10 cellular contexts compared by ENCODE assay signal in the genomic region with DNA sequence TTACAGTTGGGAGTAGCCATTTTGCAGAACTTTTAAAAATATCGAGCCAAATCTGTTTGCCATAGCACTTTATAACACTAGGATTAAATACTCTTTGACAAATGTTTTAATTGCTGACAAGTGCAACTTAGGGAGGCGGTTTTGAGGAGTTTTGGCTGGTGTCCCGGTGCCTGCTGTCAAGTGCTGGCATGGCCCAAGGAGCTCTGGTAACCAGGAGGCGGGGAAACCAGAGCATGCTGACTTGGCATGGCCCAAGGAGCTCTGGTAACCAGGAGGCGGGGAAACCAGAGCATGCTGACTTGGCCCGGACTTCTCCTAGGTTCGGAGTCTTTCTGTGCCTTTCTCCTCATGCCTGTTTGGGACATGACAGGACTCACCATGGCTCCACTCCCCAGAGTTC. TPM values are rescaled to one million over a fixed set of nuclear protein-coding genes. Genes with fewer than 3 reads are reported as not detected.
A peak's percentile ranks its signal among the peaks of the same experiment; 100 is the strongest.
DNase-seq lines count a peak whose midpoint lies in the region; ATAC-seq and TF ChIP-seq lines count a peak whose summit lies in the region.
"Had no signal": no experiment of that assay in that cellular context is flagged by ENCODE, and none has a peak within 500 bp of the region (broad histone marks: within the 10 kb centered on the region; RNA-seq: fewer than 3 reads in every experiment).

No MANE protein-coding gene starts in this region.

- 20 to 25% methylated on average over 7 of the region's 7 CpGs for WGBS in lower leg skin, 2 donors
- WGBS in transverse colon (ENCODE audit: low coverage in 1 of 2), 2 donors = 0 to 38% methylated on average over 1 to 7 of the region's 7 CpGs

- no peak for ATAC-seq in GM21717 (IDR thresholded peaks at IDR 0.05; ENCODE audit: unreplicated experiment)

- H3K27ac ChIP-seq in dorsolateral prefrontal cortex = no peak overlapping the region
- no peak overlapping the region for H3K27ac ChIP-seq in transverse colon
- no peak overlapping the region for H3K27ac ChIP-seq in effector memory CD4-positive, alpha-beta T cell (ENCODE audit: insufficient read depth, low read length, poor library complexity, severe bottlenecking)

- H3K4me1 ChIP-seq in transverse colon = no peaks in the 10 kb centered on the region
- no peaks in the 10 kb centered on the region for H3K4me1 ChIP-seq in effector memory CD4-positive, alpha-beta T cell (ENCODE audit: control insufficient read depth, insufficient read depth, low read length, poor library complexity, severe bottlenecking)

- H3K36me3 ChIP-seq in transverse colon = no peaks in the 10 kb centered on the region
- no peaks in the 10 kb centered on the region for H3K36me3 ChIP-seq in effector memory CD4-positive, alpha-beta T cell (ENCODE audit: control insufficient read depth, insufficient read depth, low read length)

- TF ChIP-seq CTCF in dorsolateral prefrontal cortex (IDR thresholded peaks at IDR 0.05 in 54 of 56, conservative IDR thresholded peaks at IDR 0.05 in 2 of 56; ENCODE audit: low read depth in 1 of 56, partially characterized antibody in 56 of 56) = no peak
- TF ChIP-seq CTCF in lower leg skin (IDR thresholded peaks at IDR 0.05) = no peak
- no peak for TF ChIP-seq CTCF in transverse colon (IDR thresholded peaks at IDR 0.05)

- in situ Hi-C loops in transverse colon (cut with MboI; ENCODE audit: low pct_ligation_motif_present in 1 of 4, low pct_unique_long_range_greater_than_20kb in 1 of 4, low sequenced_read_pairs in 3 of 4) = loop anchor here (5.0 to 25.0 kb wide), 6 partner anchors 358 to 1185 kb away; partner anchors contain the start of gene CXCL12 (in 2 of the 4)

- H3K4me3 ChIP-seq in dorsolateral prefrontal cortex (no peak overlapping the region), lower leg skin (ENCODE audit: low read depth, poor library complexity, severe bottlenecking) (no peak overlapping the region), transverse colon (no peak overlapping the region)
- no peak overlapping the region for H3K4me3 ChIP-seq in effector memory CD4-positive, alpha-beta T cell (ENCODE audit: insufficient read depth, low read depth, low read length, poor library complexity, severe bottlenecking)

- no peak for TF ChIP-seq EP300 in transverse colon (IDR thresholded peaks at IDR 0.05; ENCODE audit: low read depth)

- peak; percentile 27 for DNase-seq in NCI-H1105 treated with DMSO at 0.1 percent for 48 hours (lab: John Stamatoyannopoulos, UW)
- DNase-seq in dorsolateral prefrontal cortex = peak in 8 of 10 donors; percentile 44 to 86 (median 66)
- DNase-seq in lower leg skin (ENCODE audit: low spot score in 2 of 2) = peak; percentile 56 to 91
- peak; percentile 44 for DNase-seq in transverse colon
- DNase-seq in effector memory CD4-positive, alpha-beta T cell = no peak
- DNase-seq in NCI-H510A (lab: John Stamatoyannopoulos, UW) = no peak
- DNase-seq: activated CD4-positive, alpha-beta memory T cell treated with anti-CD3 and anti-CD28 coated beads for 36 hours; stimulated activated CD8-positive, alpha-beta memory T cell treated with anti-CD3 and anti-CD28 coated beads, Interleukin-4, amount 100 ng/mL, for 48 hours; T-helper 1 cell had no signal

- intact Hi-C loops in dorsolateral prefrontal cortex (cut with DNase I) = loop anchor here in 1 of 2 donors (5.0 kb wide), 1 partner anchor 633 kb away; no protein-coding TSS in a partner anchor
- intact Hi-C loops in lower leg skin (cut with DNase I; ENCODE audit: low total_unique reads) = no loop called here
- intact Hi-C loops in transverse colon (cut with DNase I; ENCODE audit: low total_unique reads) = loop anchor here (5.0 to 10.0 kb wide), 2 partner anchors 635 to 1178 kb away; no protein-coding TSS in a partner anchor

- peaks cover 0 to 11% (median 0%) of the 10 kb centered on the region in 45 donors for H3K27me3 ChIP-seq in dorsolateral prefrontal cortex
- H3K27me3 ChIP-seq in transverse colon = no peaks in the 10 kb centered on the region
- peaks cover 3% of the 10 kb centered on the region for H3K27me3 ChIP-seq in effector memory CD4-positive, alpha-beta T cell (replicated peaks; ENCODE audit: control insufficient read depth, insufficient read depth, low read length, poor library complexity, severe bottlenecking)

- no peaks in the 10 kb centered on the region for H3K9me3 ChIP-seq in transverse colon
- H3K9me3 ChIP-seq in effector memory CD4-positive, alpha-beta T cell (ENCODE audit: control insufficient read depth, low read length) = no peaks in the 10 kb centered on the region

- no peak for TF ChIP-seq POLR2A in lower leg skin (IDR thresholded peaks at IDR 0.05)
- no peak for TF ChIP-seq POLR2A in transverse colon (IDR thresholded peaks at IDR 0.05)

RNA-seq across cellular contexts. Expression of gene ZNF32, which starts 30.8 kb away (rescaled TPM):
- total RNA-seq in dorsolateral prefrontal cortex (10 to 100 TPM; 30.7 to 64.7 (median 43.9) TPM), lower leg skin (10 to 100 TPM; 27.3 to 36.8 (median 33.4) TPM), transverse colon (10 to 100 TPM in 3 of 4 donors, 1 to 10 TPM in 1; 9.7 to 38.6 (median 22.1) TPM)

Comparison
In these comparisons a context has a peak if more than half of its experiments do, and no peak if none do; other contexts are left out.
1. DNase-seq: peak in NCI-H1105 treated with DMSO at 0.1 percent for 48 hours (single experiment), dorsolateral prefrontal cortex (8 of 10), lower leg skin (2 of 2) and transverse colon (single experiment); none in effector memory CD4-positive, alpha-beta T cell (0 of 3) and NCI-H510A (single experiment).